17 cellular contexts compared by ENCODE assay signal in the genomic region with DNA sequence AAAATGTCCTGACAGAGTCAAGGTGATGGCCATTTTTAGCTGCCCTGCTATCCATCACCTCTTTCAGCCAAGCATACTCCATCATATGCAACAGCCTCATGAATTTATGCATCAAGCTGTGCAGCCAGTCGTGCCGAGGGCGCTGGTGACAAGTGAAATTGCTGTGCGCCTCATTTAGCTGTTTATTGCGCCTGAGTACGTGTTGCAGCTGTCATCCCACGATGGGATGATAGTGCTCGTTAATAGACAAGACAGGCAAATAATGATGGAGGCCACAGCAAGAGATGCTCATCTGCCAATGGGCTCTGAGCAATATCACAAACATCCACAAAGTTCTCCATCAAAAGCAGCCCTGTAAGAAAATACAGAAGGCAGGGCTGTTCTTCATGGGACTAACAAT.
DNase-seq lines count a peak whose midpoint lies in the region; ATAC-seq and TF ChIP-seq lines count a peak whose summit lies in the region.
"Had no signal": no experiment of that assay in that cellular context is flagged by ENCODE, and none has a peak within 500 bp of the region (broad histone marks: within the 10 kb centered on the region; RNA-seq: fewer than 3 reads in every experiment).

No MANE protein-coding gene starts in this region.

- ATAC-seq in HG03460 (IDR thresholded peaks at IDR 0.05; ENCODE audit: unreplicated experiment), result no peak
- no peak for ATAC-seq in HG02623 (IDR thresholded peaks at IDR 0.05; ENCODE audit: unreplicated experiment)
- ATAC-seq: CD8-positive, alpha-beta T cell had no signal

- no peak overlapping the region for H2AFZ ChIP-seq in neural cell (ENCODE audit: low read depth, low read length)

- peak; percentile 55 for TF ChIP-seq RAD21 in neural cell (conservative IDR thresholded peaks at IDR 0.05)

- H3K36me3 ChIP-seq in neural cell (ENCODE audit: insufficient read depth, low read length), result no peaks in the 10 kb centered on the region

- H3K9me2 ChIP-seq in neural cell (ENCODE audit: insufficient read depth, low read length), result no peaks in the 10 kb centered on the region

- no peaks in the 10 kb centered on the region for H4K20me1 ChIP-seq in neural cell (ENCODE audit: insufficient read depth)

- H3K4me2 ChIP-seq in neural cell (ENCODE audit: low read length), result peak overlapping the region; percentile 54

- TF ChIP-seq CTCF in neural cell (IDR thresholded peaks at IDR 0.05; ENCODE audit: poor library complexity, severe bottlenecking), result no peak

- DNase-seq in NCI-H1417 (lab: John Stamatoyannopoulos, UW), result peak; percentile 23 to 91 (median 66)
- no peak for DNase-seq in NCI-H1417 treated with DMSO at 0.1 percent for 48 hours (lab: John Stamatoyannopoulos, UW)
- DNase-seq in NCI-H748 treated with DMSO at 0.1 percent for 48 hours (lab: John Stamatoyannopoulos, UW), result peak; percentile 59
- peak; percentile 21 for DNase-seq in superior temporal gyrus (ENCODE audit: extremely low spot score)
- DNase-seq in UCSD-AML1 (lab: John Stamatoyannopoulos, UW; ENCODE audit: unreplicated experiment), result no peak
- DNase-seq: CD8-positive, alpha-beta T cell; COR-L47; DMS153; DMS79 treated with DMSO at 0.1 percent for 48 hours; EL; HCEC 1CT; HFFc6 had no signal

- no peaks in the 10 kb centered on the region for H3K27me3 ChIP-seq in neural cell (ENCODE audit: insufficient read depth, low read depth, low read length)

- peak; percentile 100 for TF ChIP-seq EP300 in neural cell (conservative IDR thresholded peaks at IDR 0.05; ENCODE audit: poor library complexity, severe bottlenecking)

- H3K79me2 ChIP-seq in neural cell (replicated peaks; ENCODE audit: insufficient read depth, low read length), result no peaks in the 10 kb centered on the region

- H3K4me3 ChIP-seq in neural cell (ENCODE audit: low read length), result peak overlapping the region; percentile 43

- no peaks in the 10 kb centered on the region for H3K9me3 ChIP-seq in neural cell (ENCODE audit: low read length)

- no peak overlapping the region for H3K9ac ChIP-seq in neural cell (ENCODE audit: low read length)

- H3F3A ChIP-seq in neural cell (ENCODE audit: insufficient read depth, low read length, poor library complexity, severe bottlenecking), result peaks cover 7% of the 10 kb centered on the region

- peak overlapping the region; percentile 82 for H3K27ac ChIP-seq in neural cell (ENCODE audit: low read length)
- H3K27ac ChIP-seq: 22Rv1, HL-60 had no signal

TF ChIP-seq in neural cell, 6 proteins besides CTCF, POLR2A, EP300 and RAD21:
- TF ChIP-seq SMC3 (conservative IDR thresholded peaks at IDR 0.05; ENCODE audit: poor library complexity) (peak; percentile 65), TAF1 (IDR thresholded peaks at IDR 0.05; ENCODE audit: low read depth) (no peak), EZH2 (IDR thresholded peaks at IDR 0.05; ENCODE audit: borderline replicate concordance, insufficient read depth, low read length, poor library complexity, severe bottlenecking) (no peak), POLR2AphosphoS5 (IDR thresholded peaks at IDR 0.05) (peak; percentile 100), MXI1 (conservative IDR thresholded peaks at IDR 0.05; ENCODE audit: poor library complexity, severe bottlenecking) (peak; percentile 35)
- TF ChIP-seq, protein P1, sequence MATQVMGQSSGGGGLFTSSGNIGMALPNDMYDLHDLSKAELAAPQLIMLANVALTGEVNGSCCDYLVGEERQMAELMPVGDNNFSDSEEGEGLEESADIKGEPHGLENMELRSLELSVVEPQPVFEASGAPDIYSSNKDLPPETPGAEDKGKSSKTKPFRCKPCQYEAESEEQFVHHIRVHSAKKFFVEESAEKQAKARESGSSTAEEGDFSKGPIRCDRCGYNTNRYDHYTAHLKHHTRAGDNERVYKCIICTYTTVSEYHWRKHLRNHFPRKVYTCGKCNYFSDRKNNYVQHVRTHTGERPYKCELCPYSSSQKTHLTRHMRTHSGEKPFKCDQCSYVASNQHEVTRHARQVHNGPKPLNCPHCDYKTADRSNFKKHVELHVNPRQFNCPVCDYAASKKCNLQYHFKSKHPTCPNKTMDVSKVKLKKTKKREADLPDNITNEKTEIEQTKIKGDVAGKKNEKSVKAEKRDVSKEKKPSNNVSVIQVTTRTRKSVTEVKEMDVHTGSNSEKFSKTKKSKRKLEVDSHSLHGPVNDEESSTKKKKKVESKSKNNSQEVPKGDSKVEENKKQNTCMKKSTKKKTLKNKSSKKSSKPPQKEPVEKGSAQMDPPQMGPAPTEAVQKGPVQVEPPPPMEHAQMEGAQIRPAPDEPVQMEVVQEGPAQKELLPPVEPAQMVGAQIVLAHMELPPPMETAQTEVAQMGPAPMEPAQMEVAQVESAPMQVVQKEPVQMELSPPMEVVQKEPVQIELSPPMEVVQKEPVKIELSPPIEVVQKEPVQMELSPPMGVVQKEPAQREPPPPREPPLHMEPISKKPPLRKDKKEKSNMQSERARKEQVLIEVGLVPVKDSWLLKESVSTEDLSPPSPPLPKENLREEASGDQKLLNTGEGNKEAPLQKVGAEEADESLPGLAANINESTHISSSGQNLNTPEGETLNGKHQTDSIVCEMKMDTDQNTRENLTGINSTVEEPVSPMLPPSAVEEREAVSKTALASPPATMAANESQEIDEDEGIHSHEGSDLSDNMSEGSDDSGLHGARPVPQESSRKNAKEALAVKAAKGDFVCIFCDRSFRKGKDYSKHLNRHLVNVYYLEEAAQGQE (IDR thresholded peaks at IDR 0.05; ENCODE audit: borderline replicate concordance), result peak; percentile 88
TF ChIP-seq in neural cell: peak in this region for 4.

Comparison
In these comparisons a context has a peak if more than half of its experiments do, and no peak if none do; other contexts are left out.
1. DNase-seq: peak in NCI-H1417 (3 of 3), NCI-H748 treated with DMSO at 0.1 percent for 48 hours (single experiment) and superior temporal gyrus (single experiment); none in NCI-H1417 treated with DMSO at 0.1 percent for 48 hours (single experiment) and UCSD-AML1 (single experiment).